ENCODE assay signal across 23 cellular contexts in the genomic region with DNA sequence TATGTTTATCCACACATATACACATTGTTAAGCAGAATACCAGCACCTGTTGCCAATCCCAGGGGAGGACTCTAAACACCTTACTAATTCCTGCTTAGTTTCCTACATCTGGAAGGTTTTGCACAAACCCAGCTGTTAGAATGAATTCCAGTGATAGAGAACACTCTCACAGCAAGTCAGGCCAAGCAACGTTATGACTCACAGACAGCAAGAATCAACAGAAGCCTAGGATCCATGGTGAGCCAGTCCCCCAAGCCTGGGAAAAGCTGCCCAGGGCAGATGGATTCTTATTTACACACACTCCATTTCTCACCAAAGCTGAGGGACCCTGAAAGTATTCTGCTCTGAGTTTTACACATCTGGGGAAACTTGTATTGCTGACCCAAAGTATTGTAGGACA.
DNase-seq lines count a peak whose midpoint lies in the region; ATAC-seq and TF ChIP-seq lines count a peak whose summit lies in the region.
"Had no signal": no experiment of that assay in that cellular context is flagged by ENCODE, and none has a peak within 500 bp of the region (broad histone marks: within the 10 kb centered on the region; RNA-seq: fewer than 3 reads in every experiment).

No MANE protein-coding gene starts in this region.

- H3F3A ChIP-seq in GM23248 (ENCODE audit: insufficient read depth) (no peaks in the 10 kb centered on the region), neural progenitor cell (ENCODE audit: low read depth) (peaks cover 12% of the 10 kb centered on the region)

- TF ChIP-seq CTCF in WTC11 (IDR thresholded peaks at IDR 0.05): no peak
- no peak for TF ChIP-seq CTCF in neural progenitor cell (IDR thresholded peaks at IDR 0.05)

- H3K36me3 ChIP-seq in GM23248 (ENCODE audit: low read depth): no peaks in the 10 kb centered on the region
- no peaks in the 10 kb centered on the region for H3K36me3 ChIP-seq in neural progenitor cell
- H3K36me3 ChIP-seq: left ventricle myocardium inferior had no signal

- peaks cover 6% of the 10 kb centered on the region; the same call in 1 of the 2 replicates for H3K36me3 Mint-ChIP-seq in WTC11
- peaks cover 8% of the 10 kb centered on the region for H3K36me3 Mint-ChIP-seq in neural progenitor cell
- H3K36me3 Mint-ChIP-seq: activated naive CD8-positive, alpha-beta T cell; CD8-positive, alpha-beta T cell had no signal

- H3K9me3 ChIP-seq in GM23248 (ENCODE audit: low read depth) (no peaks in the 10 kb centered on the region), neural progenitor cell (ENCODE audit: low read depth) (no peaks in the 10 kb centered on the region)
- H3K9me3 ChIP-seq: left ventricle myocardium inferior had no signal

- no peaks in the 10 kb centered on the region for H3K9me2 ChIP-seq in GM23248 (ENCODE audit: insufficient read depth)

- CTCF ChIA-PET in WTC11 (lab: Charles Lee): no interaction called here

- no peaks in the 10 kb centered on the region for H3K27me3 ChIP-seq in GM23248 (replicated peaks; ENCODE audit: insufficient read depth)
- H3K27me3 ChIP-seq in neural progenitor cell: no peaks in the 10 kb centered on the region

- H3K4me3 Mint-ChIP-seq in WTC11 (no peak overlapping the region), neural progenitor cell (no peak overlapping the region)
- H3K4me3 Mint-ChIP-seq: activated naive CD8-positive, alpha-beta T cell; activated T-cell treated with anti-CD3 and anti-CD28 coated beads, Interleukin-2, amount 50 U/mL, for 72 hours; CD8-positive, alpha-beta T cell; central memory CD8-positive, alpha-beta T cell; stimulated activated naive CD8-positive, alpha-beta T cell treated with anti-CD3 and anti-CD28 coated beads, Interleukin-15, Interleukin-2, amounts not matched to agents 100 ng/mL and 50 ng/mL, for 24 hours had no signal

- H3K27me3 Mint-ChIP-seq in WTC11 (ENCODE audit: low read depth) (no peaks in the 10 kb centered on the region), neural progenitor cell (ENCODE audit: insufficient read depth, low read depth) (peaks cover 2% of the 10 kb centered on the region)
- H3K27me3 Mint-ChIP-seq: stimulated activated naive CD8-positive, alpha-beta T cell treated with anti-CD3 and anti-CD28 coated beads, Interleukin-15, Interleukin-2, amounts not matched to agents 100 ng/mL and 50 ng/mL, for 24 hours had no signal

- H3K4me1 ChIP-seq in GM23248 (ENCODE audit: insufficient read depth): no peaks in the 10 kb centered on the region
- H3K4me1 ChIP-seq in neural progenitor cell: peaks cover 24% of the 10 kb centered on the region
- H3K4me1 ChIP-seq: left ventricle myocardium inferior had no signal

- in situ Hi-C loops in GM23248 (cut with MboI): no loop called here

- H3K9ac ChIP-seq in GM23248: no peak overlapping the region
- H3K9ac ChIP-seq in neural progenitor cell: no peak overlapping the region
- H3K9ac ChIP-seq: KMS-11 had no signal

- H3K4me1 Mint-ChIP-seq in WTC11 (peaks cover 33% of the 10 kb centered on the region), neural progenitor cell (peaks cover 75% of the 10 kb centered on the region)
- H3K4me1 Mint-ChIP-seq: central memory CD8-positive, alpha-beta T cell had no signal

- peak overlapping the region; percentile 74; the same call in 1 of the 2 replicates for H3K27ac Mint-ChIP-seq in WTC11
- H3K27ac Mint-ChIP-seq in neural progenitor cell: peak overlapping the region; percentile 95
- H3K27ac Mint-ChIP-seq: activated naive CD8-positive, alpha-beta T cell; activated T-cell treated with anti-CD3 and anti-CD28 coated beads, Interleukin-2, amount 50 U/mL, for 72 hours; CD8-positive, alpha-beta T cell; stimulated activated naive CD8-positive, alpha-beta T cell treated with anti-CD3 and anti-CD28 coated beads, Interleukin-15, Interleukin-2, amounts not matched to agents 100 ng/mL and 50 ng/mL, for 24 hours had no signal

- WGBS in GM23248 (ENCODE audit: low coverage in 1 of 2, low lambda C conversion rate in 2 of 2, missing lambda C conversion rate in 2 of 2), 2 experiments: 0 to 7% methylated on average over 1 of the region's 1 CpG

- H2AFZ ChIP-seq in GM23248 (no peak overlapping the region), neural progenitor cell (replicated peaks) (no peak overlapping the region)

- peaks cover 8% of the 10 kb centered on the region; the same call in 1 of the 2 replicates for H3K9me3 Mint-ChIP-seq in WTC11
- peaks cover 3% of the 10 kb centered on the region for H3K9me3 Mint-ChIP-seq in neural progenitor cell
- H3K9me3 Mint-ChIP-seq: activated T-cell treated with anti-CD3 and anti-CD28 coated beads, Interleukin-2, amount 50 U/mL, for 72 hours; CD8-positive, alpha-beta T cell; central memory CD8-positive, alpha-beta T cell; stimulated activated naive CD8-positive, alpha-beta T cell treated with anti-CD3 and anti-CD28 coated beads, Interleukin-15, Interleukin-2, amounts not matched to agents 100 ng/mL and 50 ng/mL, for 24 hours had no signal

- ATAC-seq in WTC11 (no peak; the same call in 1 of the 2 replicates), GM19351 (IDR thresholded peaks at IDR 0.05; ENCODE audit: unreplicated experiment) (no peak), HG03432 (IDR thresholded peaks at IDR 0.05; ENCODE audit: unreplicated experiment) (no peak)
- ATAC-seq: activated T-cell treated with anti-CD3 and anti-CD28 coated beads, Interleukin-2, amount 50 U/mL, for 72 hours; CD8-positive, alpha-beta T cell had no signal

- no peak overlapping the region for H3K27ac ChIP-seq in GM23248
- no peak overlapping the region for H3K27ac ChIP-seq in epithelial cell of prostate
- H3K27ac ChIP-seq in neural progenitor cell: no peak overlapping the region
- H3K27ac ChIP-seq: HL-60, KMS-11, left ventricle myocardium inferior had no signal

- POLR2A ChIA-PET in WTC11 (lab: Charles Lee): no interaction called here

- peak; percentile 52 for DNase-seq in GM23248
- DNase-seq in WTC11 (ENCODE audit: low spot score): no peak
- DNase-seq in epithelial cell of prostate (ENCODE audit: low read depth, low spot score): peak; percentile 24
- DNase-seq in neural progenitor cell (ENCODE audit: low spot score): no peak
- DNase-seq in T-helper 9 cell: no peak
- DNase-seq in germinal center (ENCODE audit: low spot score): no peak
- DNase-seq: activated CD8-positive, alpha-beta memory T cell treated with anti-CD3 and anti-CD28 coated beads for 24 hours; activated T-cell treated with anti-CD3 and anti-CD28 coated beads, Interleukin-2, amount 50 U/mL, for 72 hours; CD8-positive, alpha-beta T cell; DMS79 treated with DMSO at 0.1 percent for 48 hours; effector CD8-positive, alpha-beta T cell; left ventricle myocardium inferior; NCI-H1105; NCI-H2171 treated with DMSO at 0.1 percent for 48 hours; NCI-H748 treated with DMSO at 0.1 percent for 48 hours; nucleus accumbens had no signal

- no peaks in the 10 kb centered on the region for H4K20me1 ChIP-seq in GM23248 (ENCODE audit: insufficient read depth)
- H4K20me1 ChIP-seq in neural progenitor cell (ENCODE audit: low read depth): no peaks in the 10 kb centered on the region

- H3K4me2 ChIP-seq in GM23248 (ENCODE audit: unreplicated experiment): no peak overlapping the region
- H3K4me2 ChIP-seq in neural progenitor cell: no peak overlapping the region
- H3K4me2 ChIP-seq: KMS-11 had no signal

- no peaks in the 10 kb centered on the region for H3K79me2 ChIP-seq in GM23248 (ENCODE audit: insufficient read depth)
- H3K79me2 ChIP-seq in neural progenitor cell (ENCODE audit: low read depth): no peaks in the 10 kb centered on the region

- H3K4me3 ChIP-seq in GM23248 (no peak overlapping the region), neural progenitor cell (no peak overlapping the region)
- H3K4me3 ChIP-seq: left ventricle myocardium inferior had no signal

TF ChIP-seq in WTC11, 78 proteins besides CTCF, POLR2A, EP300 and RAD21 (continues in another document):
- TF ChIP-seq, protein P1, sequence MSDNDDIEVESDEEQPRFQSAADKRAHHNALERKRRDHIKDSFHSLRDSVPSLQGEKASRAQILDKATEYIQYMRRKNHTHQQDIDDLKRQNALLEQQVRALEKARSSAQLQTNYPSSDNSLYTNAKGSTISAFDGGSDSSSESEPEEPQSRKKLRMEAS (CRISPR knock-in tag; IDR thresholded peaks at IDR 0.05): no peak
- TF ChIP-seq GABPB1 (CRISPR knock-in tag; IDR thresholded peaks at IDR 0.05) (no peak), FOXK1 (CRISPR knock-in tag; IDR thresholded peaks at IDR 0.05) (no peak), ZNF232 (CRISPR knock-in tag; IDR thresholded peaks at IDR 0.05) (no peak), NR1H2 (CRISPR knock-in tag; IDR thresholded peaks at IDR 0.05) (no peak), EMX1 (CRISPR knock-in tag; IDR thresholded peaks at IDR 0.05) (no peak)
- TF ChIP-seq, protein P2, sequence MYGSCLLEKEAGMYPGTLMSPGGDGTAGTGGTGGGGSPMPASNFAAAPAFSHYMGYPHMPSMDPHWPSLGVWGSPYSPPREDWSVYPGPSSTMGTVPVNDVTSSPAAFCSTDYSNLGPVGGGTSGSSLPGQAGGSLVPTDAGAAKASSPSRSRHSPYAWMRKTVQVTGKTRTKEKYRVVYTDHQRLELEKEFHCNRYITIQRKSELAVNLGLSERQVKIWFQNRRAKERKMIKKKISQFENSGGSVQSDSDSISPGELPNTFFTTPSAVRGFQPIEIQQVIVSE (CRISPR knock-in tag; IDR thresholded peaks at IDR 0.05; ENCODE audit: borderline replicate concordance): no peak
- TF ChIP-seq, protein P3, sequence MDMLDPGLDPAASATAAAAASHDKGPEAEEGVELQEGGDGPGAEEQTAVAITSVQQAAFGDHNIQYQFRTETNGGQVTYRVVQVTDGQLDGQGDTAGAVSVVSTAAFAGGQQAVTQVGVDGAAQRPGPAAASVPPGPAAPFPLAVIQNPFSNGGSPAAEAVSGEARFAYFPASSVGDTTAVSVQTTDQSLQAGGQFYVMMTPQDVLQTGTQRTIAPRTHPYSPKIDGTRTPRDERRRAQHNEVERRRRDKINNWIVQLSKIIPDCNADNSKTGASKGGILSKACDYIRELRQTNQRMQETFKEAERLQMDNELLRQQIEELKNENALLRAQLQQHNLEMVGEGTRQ (CRISPR knock-in tag; IDR thresholded peaks at IDR 0.05): no peak

Comparison
In these comparisons a context has a peak if more than half of its experiments do, and no peak if none do; other contexts are left out.
1. DNase-seq: peak in GM23248 (single experiment) and epithelial cell of prostate (single experiment); none in WTC11 (single experiment), neural progenitor cell (single experiment), T-helper 9 cell (single experiment) and germinal center (single experiment).